Comparison of ENCODE assay signal across 23 cellular contexts in the genomic region with DNA sequence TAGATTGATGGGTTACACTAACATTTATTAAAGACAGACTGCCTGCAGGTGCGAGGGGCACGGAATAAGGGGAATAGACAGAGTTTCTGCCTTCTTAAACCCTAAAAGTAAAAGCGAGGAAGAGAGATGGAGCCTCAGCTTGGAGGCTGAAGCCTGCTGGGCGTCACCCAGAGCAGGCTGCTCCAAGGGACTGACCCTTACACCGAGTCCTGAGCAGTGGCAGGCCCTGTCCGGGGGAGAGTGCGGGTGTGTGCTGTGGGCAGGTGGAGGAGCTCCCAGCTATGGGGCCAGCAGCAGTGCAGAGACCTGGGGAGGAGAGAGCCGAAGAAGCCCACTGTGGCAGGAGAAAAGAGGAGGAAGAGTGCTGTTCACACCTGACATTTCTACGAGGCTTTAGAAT.
DNase-seq lines count a peak whose midpoint lies in the region; ATAC-seq, FAIRE-seq and TF ChIP-seq lines count a peak whose summit lies in the region.
"Had no signal": no experiment of that assay in that cellular context is flagged by ENCODE, and none has a peak within 500 bp of the region (broad histone marks: within the 10 kb centered on the region; RNA-seq: fewer than 3 reads in every experiment).

No MANE protein-coding gene starts in this region.

- no peak overlapping the region for H4K91ac ChIP-seq in neuronal stem cell (ENCODE audit: low read depth, low read length, poor library complexity)

- no peak overlapping the region for H3K23ac ChIP-seq in neuronal stem cell (ENCODE audit: low read depth, low read length, poor library complexity)

- H3K36me3 ChIP-seq in mucosa of descending colon (ENCODE audit: low read depth), result no peaks in the 10 kb centered on the region
- no peaks in the 10 kb centered on the region for H3K36me3 ChIP-seq in neuronal stem cell (replicated peaks in 1 of 2; ENCODE audit: control insufficient read depth in 2 of 2, insufficient read depth in 2 of 2, low read length in 2 of 2)
- H3K36me3 ChIP-seq in small intestine (ENCODE audit: control insufficient read depth in 2 of 2, insufficient read depth in 2 of 2, low read length in 2 of 2), result no peaks in the 10 kb centered on the region
- H3K36me3 ChIP-seq: BLaER1 had no signal

- no CpG with 5 or more reads among the region's 9 CpGs for WGBS in neuronal stem cell (ENCODE audit: extremely low coverage in 2 of 2, insufficient read length in 2 of 2, insufficient replicate concordance in 1 of 2), 2 donors
- 75 to 83% (median 76%) methylated on average over 9 of the region's 9 CpGs for WGBS in small intestine, 3 donors

- peaks cover 8% of the 10 kb centered on the region for H3K9me3 Mint-ChIP-seq in glutamatergic neuron (ENCODE audit: unreplicated experiment)

- H3K79me1 ChIP-seq in neuronal stem cell (ENCODE audit: low read depth, low read length), result no peaks in the 10 kb centered on the region

- H2AK5ac ChIP-seq in neuronal stem cell (ENCODE audit: low read depth, low read length), result peak overlapping the region; percentile 94

- H2AFZ ChIP-seq in neuronal stem cell (ENCODE audit: low read length), result no peak overlapping the region

- no peak overlapping the region for H3K14ac ChIP-seq in neuronal stem cell (ENCODE audit: low read length)

- no peak overlapping the region for H3K4me3 ChIP-seq in mucosa of descending colon
- no peak overlapping the region for H3K4me3 ChIP-seq in neuronal stem cell (ENCODE audit: low read length in 2 of 2)
- H3K4me3 ChIP-seq in small intestine (ENCODE audit: low read depth in 1 of 2, low read length in 2 of 2), result no peak overlapping the region
- H3K4me3 ChIP-seq: BLaER1 had no signal

- H3K27me3 Mint-ChIP-seq in glutamatergic neuron (ENCODE audit: unreplicated experiment), result peaks cover 4% of the 10 kb centered on the region
- H3K27me3 Mint-ChIP-seq: B cell had no signal

- peak overlapping the region; percentile 13 for H3K4me3 Mint-ChIP-seq in glutamatergic neuron (ENCODE audit: unreplicated experiment)
- H3K4me3 Mint-ChIP-seq: B cell; CD4-positive, CD25-positive, alpha-beta regulatory T cell; CD8-positive, alpha-beta T cell had no signal

- intact Hi-C loops in cardiac septum (cut with DNase I) (no loop called here), left cardiac atrium (cut with DNase I) (no loop called here), mucosa of descending colon (cut with DNase I, micrococcal nuclease) (no loop called here), sciatic nerve (cut with DNase I) (no loop called here)

- no peak overlapping the region for H4K8ac ChIP-seq in neuronal stem cell (ENCODE audit: low read depth, low read length)

- H3K9me3 ChIP-seq in mucosa of descending colon, result no peaks in the 10 kb centered on the region
- peaks cover 0 to 30% of the 10 kb centered on the region in 2 donors for H3K9me3 ChIP-seq in neuronal stem cell (replicated peaks in 1 of 2; ENCODE audit: control insufficient read depth in 2 of 2, insufficient read depth in 1 of 2, low read depth in 1 of 2, low read length in 2 of 2)
- H3K9me3 ChIP-seq in small intestine (ENCODE audit: control insufficient read depth, low read depth), result no peaks in the 10 kb centered on the region

- peak overlapping the region; percentile 87 for H2BK15ac ChIP-seq in neuronal stem cell (ENCODE audit: low read length)

- H3K4me1 Mint-ChIP-seq in glutamatergic neuron (ENCODE audit: low read depth, unreplicated experiment), result peaks cover 5% of the 10 kb centered on the region
- H3K4me1 Mint-ChIP-seq: B cell; CD4-positive, CD25-positive, alpha-beta regulatory T cell had no signal

- no peak overlapping the region for H2BK120ac ChIP-seq in neuronal stem cell (ENCODE audit: low read depth, low read length)

- TF ChIP-seq CTCF in glutamatergic neuron (IDR thresholded peaks at IDR 0.05; ENCODE audit: partially characterized antibody, unreplicated experiment) (no peak), mucosa of descending colon (IDR thresholded peaks at IDR 0.05) (no peak)

- H3K27ac ChIP-seq in neuronal stem cell (replicated peaks; ENCODE audit: low read length) (no peak overlapping the region), small intestine (ENCODE audit: low read depth in 1 of 2, low read length in 1 of 2) (no peak overlapping the region)
- H3K27ac ChIP-seq: 22Rv1, BLaER1, C4-2B had no signal

- FAIRE-seq in small intestine (lab: Jason Lieb, UNC), result no peak
- FAIRE-seq: A204.1, G401.6, GM12892, H1 had no signal

- peak overlapping the region; percentile 96 for H2BK12ac ChIP-seq in neuronal stem cell (ENCODE audit: low read length)

- H3K27me3 ChIP-seq in neuronal stem cell (ENCODE audit: control insufficient read depth in 3 of 3, insufficient read depth in 3 of 3, low read depth in 1 of 3, low read length in 3 of 3), result no peaks in the 10 kb centered on the region
- H3K27me3 ChIP-seq in small intestine (ENCODE audit: control insufficient read depth in 2 of 2, insufficient read depth in 2 of 2, low read length in 2 of 2), result no peaks in the 10 kb centered on the region
- H3K27me3 ChIP-seq: BLaER1 had no signal

- no peak overlapping the region for H3K4me2 ChIP-seq in neuronal stem cell (ENCODE audit: insufficient read depth, low read length, poor library complexity, severe bottlenecking)
- H3K4me2 ChIP-seq: BLaER1 had no signal

- H3K4me1 ChIP-seq in mucosa of descending colon (ENCODE audit: low read depth) (no peaks in the 10 kb centered on the region), neuronal stem cell (ENCODE audit: control insufficient read depth in 2 of 2, insufficient read depth in 1 of 2, low read depth in 1 of 2, low read length in 2 of 2) (peaks cover 6 to 9% of the 10 kb centered on the region in 2 donors), small intestine (ENCODE audit: control insufficient read depth in 2 of 2, insufficient read depth in 1 of 2, low read depth in 1 of 2, low read length in 1 of 2) (no peaks in the 10 kb centered on the region)

- peak overlapping the region; percentile 89 for H3K18ac ChIP-seq in neuronal stem cell (ENCODE audit: low read length)

- H3K27ac Mint-ChIP-seq in glutamatergic neuron (ENCODE audit: unreplicated experiment), result no peak overlapping the region
- H3K27ac Mint-ChIP-seq: B cell; CD4-positive, CD25-positive, alpha-beta regulatory T cell; CD8-positive, alpha-beta T cell had no signal

- H3K36me3 Mint-ChIP-seq in glutamatergic neuron (ENCODE audit: unreplicated experiment), result peaks cover 6% of the 10 kb centered on the region
- H3K36me3 Mint-ChIP-seq: CD4-positive, CD25-positive, alpha-beta regulatory T cell; CD8-positive, alpha-beta T cell had no signal

- H3K4ac ChIP-seq in neuronal stem cell (ENCODE audit: low read length), result peak overlapping the region; percentile 58

- H3K9ac ChIP-seq in neuronal stem cell (ENCODE audit: low read depth, low read length, poor library complexity), result no peak overlapping the region
- H3K9ac ChIP-seq: BLaER1 had no signal

- ATAC-seq in left cardiac atrium, result no peak
- peak; percentile 22 for ATAC-seq in mucosa of descending colon
- no peak for ATAC-seq in sciatic nerve
- ATAC-seq: CD8-positive, alpha-beta T cell had no signal

- peak overlapping the region; percentile 47 for H2BK5ac ChIP-seq in neuronal stem cell (ENCODE audit: low read length)

- DNase-seq in cardiac septum (ENCODE audit: low spot score) (peak; percentile 50), left cardiac atrium (no peak), glutamatergic neuron (no peak), mucosa of descending colon (no peak), neuronal stem cell (ENCODE audit: low spot score) (no peak), sciatic nerve (ENCODE audit: low spot score) (no peak), small intestine (no peak), globus pallidus (ENCODE audit: low spot score) (no peak)
- DNase-seq: Caco-2; CD4-positive, CD25-positive, alpha-beta regulatory T cell; CD8-positive, alpha-beta T cell; DMS153; DND-41; H7; HCEC 1CT had no signal
